1 cellular context compared by ENCODE assay signal in the genomic region with DNA sequence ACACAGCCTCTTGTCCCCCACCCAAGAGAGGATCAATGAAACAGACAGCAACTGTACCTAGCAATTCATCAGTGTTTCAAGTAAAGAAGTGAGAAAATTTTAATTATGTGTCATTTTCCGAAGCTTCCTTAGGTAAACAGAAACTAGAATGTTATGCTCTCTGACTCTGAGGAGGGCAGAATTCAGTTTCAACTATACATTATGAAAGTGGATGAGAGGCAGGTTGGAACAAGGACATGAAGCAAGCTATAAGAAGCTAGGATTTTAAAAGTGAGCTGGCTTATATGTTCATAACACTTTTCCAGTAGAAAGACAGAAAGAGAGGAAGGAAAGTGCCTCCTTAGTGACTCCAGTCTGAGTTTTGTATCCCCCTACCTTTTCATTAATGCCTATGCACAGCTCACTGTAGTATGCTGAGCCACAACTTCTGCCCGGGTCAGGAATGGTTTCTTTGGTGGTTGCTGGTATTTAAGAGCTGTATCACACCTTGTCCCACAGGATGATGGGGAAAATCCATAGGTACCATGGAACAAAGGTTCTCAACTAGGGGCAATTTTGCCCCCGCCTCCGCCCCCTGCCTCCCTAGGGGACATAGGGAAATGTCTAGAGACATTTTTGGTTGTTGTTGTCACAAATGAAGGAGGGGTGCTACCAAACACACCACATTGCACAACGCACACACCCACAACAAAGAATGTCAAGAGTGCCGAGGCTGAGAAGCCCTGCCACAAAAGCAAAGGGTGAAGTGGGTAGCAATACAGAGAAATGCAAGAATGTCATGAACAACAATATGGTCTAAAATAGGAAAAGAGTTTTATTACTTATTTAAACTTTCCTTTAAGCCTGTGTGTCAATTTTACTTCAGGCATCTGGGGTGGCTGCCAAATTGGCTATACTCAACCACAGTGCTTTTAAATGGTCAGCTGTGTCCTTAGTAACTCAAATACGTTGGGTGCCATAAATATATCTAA.
A peak's percentile ranks its signal among the peaks of the same experiment; 100 is the strongest.
TF ChIP-seq lines count a peak whose summit lies in the region.

No MANE protein-coding gene starts in this region.

TF ChIP-seq in GM12878, 131 proteins besides CTCF, POLR2A, EP300 and RAD21 (continued from another document and continues in another):
- TF ChIP-seq, protein P1, sequence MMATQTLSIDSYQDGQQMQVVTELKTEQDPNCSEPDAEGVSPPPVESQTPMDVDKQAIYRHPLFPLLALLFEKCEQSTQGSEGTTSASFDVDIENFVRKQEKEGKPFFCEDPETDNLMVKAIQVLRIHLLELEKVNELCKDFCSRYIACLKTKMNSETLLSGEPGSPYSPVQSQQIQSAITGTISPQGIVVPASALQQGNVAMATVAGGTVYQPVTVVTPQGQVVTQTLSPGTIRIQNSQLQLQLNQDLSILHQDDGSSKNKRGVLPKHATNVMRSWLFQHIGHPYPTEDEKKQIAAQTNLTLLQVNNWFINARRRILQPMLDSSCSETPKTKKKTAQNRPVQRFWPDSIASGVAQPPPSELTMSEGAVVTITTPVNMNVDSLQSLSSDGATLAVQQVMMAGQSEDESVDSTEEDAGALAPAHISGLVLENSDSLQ (IDR thresholded peaks at IDR 0.05): peak; percentile 74
- TF ChIP-seq CEBPZ (IDR thresholded peaks at IDR 0.05; ENCODE audit: low read depth, low read length): no peak
- peak; percentile 67 for TF ChIP-seq ATF2 (IDR thresholded peaks at IDR 0.05; ENCODE audit: low read length)
- no peak for TF ChIP-seq ZNF274 (IDR thresholded peaks at IDR 0.05; ENCODE audit: insufficient read depth, insufficient read length)
- TF ChIP-seq, protein P2, sequence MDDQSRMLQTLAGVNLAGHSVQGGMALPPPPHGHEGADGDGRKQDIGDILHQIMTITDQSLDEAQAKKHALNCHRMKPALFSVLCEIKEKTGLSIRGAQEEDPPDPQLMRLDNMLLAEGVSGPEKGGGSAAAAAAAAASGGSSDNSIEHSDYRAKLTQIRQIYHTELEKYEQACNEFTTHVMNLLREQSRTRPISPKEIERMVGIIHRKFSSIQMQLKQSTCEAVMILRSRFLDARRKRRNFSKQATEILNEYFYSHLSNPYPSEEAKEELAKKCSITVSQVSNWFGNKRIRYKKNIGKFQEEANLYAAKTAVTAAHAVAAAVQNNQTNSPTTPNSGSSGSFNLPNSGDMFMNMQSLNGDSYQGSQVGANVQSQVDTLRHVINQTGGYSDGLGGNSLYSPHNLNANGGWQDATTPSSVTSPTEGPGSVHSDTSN (IDR thresholded peaks at IDR 0.05; ENCODE audit: insufficient replicate concordance, low read depth, low read length): no peak
- no peak for TF ChIP-seq E2F4 (IDR thresholded peaks at IDR 0.05; ENCODE audit: low read depth, low read length)
- no peak for TF ChIP-seq SIX5 (IDR thresholded peaks at IDR 0.05; ENCODE audit: low read depth, low read length, severe bottlenecking)
- TF ChIP-seq TARDBP (IDR thresholded peaks at IDR 0.05; ENCODE audit: borderline replicate concordance): no peak
- no peak for TF ChIP-seq FOS (IDR thresholded peaks at IDR 0.05; ENCODE audit: borderline replicate concordance, extremely low read depth, insufficient read length)
- TF ChIP-seq, protein P3, sequence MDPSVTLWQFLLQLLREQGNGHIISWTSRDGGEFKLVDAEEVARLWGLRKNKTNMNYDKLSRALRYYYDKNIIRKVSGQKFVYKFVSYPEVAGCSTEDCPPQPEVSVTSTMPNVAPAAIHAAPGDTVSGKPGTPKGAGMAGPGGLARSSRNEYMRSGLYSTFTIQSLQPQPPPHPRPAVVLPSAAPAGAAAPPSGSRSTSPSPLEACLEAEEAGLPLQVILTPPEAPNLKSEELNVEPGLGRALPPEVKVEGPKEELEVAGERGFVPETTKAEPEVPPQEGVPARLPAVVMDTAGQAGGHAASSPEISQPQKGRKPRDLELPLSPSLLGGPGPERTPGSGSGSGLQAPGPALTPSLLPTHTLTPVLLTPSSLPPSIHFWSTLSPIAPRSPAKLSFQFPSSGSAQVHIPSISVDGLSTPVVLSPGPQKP (IDR thresholded peaks at IDR 0.05; ENCODE audit: low read depth, low read length): no peak
- TF ChIP-seq, protein P4, sequence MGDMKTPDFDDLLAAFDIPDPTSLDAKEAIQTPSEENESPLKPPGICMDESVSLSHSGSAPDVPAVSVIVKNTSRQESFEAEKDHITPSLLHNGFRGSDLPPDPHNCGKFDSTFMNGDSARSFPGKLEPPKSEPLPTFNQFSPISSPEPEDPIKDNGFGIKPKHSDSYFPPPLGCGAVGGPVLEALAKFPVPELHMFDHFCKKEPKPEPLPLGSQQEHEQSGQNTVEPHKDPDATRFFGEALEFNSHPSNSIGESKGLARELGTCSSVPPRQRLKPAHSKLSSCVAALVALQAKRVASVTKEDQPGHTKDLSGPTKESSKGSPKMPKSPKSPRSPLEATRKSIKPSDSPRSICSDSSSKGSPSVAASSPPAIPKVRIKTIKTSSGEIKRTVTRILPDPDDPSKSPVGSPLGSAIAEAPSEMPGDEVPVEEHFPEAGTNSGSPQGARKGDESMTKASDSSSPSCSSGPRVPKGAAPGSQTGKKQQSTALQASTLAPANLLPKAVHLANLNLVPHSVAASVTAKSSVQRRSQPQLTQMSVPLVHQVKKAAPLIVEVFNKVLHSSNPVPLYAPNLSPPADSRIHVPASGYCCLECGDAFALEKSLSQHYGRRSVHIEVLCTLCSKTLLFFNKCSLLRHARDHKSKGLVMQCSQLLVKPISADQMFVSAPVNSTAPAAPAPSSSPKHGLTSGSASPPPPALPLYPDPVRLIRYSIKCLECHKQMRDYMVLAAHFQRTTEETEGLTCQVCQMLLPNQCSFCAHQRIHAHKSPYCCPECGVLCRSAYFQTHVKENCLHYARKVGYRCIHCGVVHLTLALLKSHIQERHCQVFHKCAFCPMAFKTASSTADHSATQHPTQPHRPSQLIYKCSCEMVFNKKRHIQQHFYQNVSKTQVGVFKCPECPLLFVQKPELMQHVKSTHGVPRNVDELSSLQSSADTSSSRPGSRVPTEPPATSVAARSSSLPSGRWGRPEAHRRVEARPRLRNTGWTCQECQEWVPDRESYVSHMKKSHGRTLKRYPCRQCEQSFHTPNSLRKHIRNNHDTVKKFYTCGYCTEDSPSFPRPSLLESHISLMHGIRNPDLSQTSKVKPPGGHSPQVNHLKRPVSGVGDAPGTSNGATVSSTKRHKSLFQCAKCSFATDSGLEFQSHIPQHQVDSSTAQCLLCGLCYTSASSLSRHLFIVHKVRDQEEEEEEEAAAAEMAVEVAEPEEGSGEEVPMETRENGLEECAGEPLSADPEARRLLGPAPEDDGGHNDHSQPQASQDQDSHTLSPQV (IDR thresholded peaks at IDR 0.05): no peak
- TF ChIP-seq REST (IDR thresholded peaks at IDR 0.05; ENCODE audit: low read depth, low read length): no peak
- TF ChIP-seq, protein P5, sequence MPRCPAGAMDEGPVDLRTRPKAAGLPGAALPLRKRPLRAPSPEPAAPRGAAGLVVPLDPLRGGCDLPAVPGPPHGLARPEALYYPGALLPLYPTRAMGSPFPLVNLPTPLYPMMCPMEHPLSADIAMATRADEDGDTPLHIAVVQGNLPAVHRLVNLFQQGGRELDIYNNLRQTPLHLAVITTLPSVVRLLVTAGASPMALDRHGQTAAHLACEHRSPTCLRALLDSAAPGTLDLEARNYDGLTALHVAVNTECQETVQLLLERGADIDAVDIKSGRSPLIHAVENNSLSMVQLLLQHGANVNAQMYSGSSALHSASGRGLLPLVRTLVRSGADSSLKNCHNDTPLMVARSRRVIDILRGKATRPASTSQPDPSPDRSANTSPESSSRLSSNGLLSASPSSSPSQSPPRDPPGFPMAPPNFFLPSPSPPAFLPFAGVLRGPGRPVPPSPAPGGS (IDR thresholded peaks at IDR 0.05; ENCODE audit: borderline replicate concordance, insufficient read depth, low read depth, low read length, poor library complexity, severe bottlenecking): peak; percentile 69
- TF ChIP-seq USF2 (IDR thresholded peaks at IDR 0.05; ENCODE audit: borderline replicate concordance, low read depth, low read length): no peak
- no peak for TF ChIP-seq ZZZ3 (IDR thresholded peaks at IDR 0.05; ENCODE audit: control insufficient read depth, insufficient read length, low read depth)
- TF ChIP-seq EED (IDR thresholded peaks at IDR 0.05; ENCODE audit: low read depth): peak; percentile 80
- TF ChIP-seq, protein P6, sequence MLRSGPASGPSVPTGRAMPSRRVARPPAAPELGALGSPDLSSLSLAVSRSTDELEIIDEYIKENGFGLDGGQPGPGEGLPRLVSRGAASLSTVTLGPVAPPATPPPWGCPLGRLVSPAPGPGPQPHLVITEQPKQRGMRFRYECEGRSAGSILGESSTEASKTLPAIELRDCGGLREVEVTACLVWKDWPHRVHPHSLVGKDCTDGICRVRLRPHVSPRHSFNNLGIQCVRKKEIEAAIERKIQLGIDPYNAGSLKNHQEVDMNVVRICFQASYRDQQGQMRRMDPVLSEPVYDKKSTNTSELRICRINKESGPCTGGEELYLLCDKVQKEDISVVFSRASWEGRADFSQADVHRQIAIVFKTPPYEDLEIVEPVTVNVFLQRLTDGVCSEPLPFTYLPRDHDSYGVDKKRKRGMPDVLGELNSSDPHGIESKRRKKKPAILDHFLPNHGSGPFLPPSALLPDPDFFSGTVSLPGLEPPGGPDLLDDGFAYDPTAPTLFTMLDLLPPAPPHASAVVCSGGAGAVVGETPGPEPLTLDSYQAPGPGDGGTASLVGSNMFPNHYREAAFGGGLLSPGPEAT (IDR thresholded peaks at IDR 0.05; ENCODE audit: low read depth): peak; percentile 89
- no peak for TF ChIP-seq HDAC2 (IDR thresholded peaks at IDR 0.05)
- TF ChIP-seq TCF12 (IDR thresholded peaks at IDR 0.05; ENCODE audit: low read depth, low read length): 0 out of 2 replicates have a peak, but pooled peaks have one; percentile 17
- no peak for TF ChIP-seq RELA (IDR thresholded peaks at IDR 0.05; ENCODE audit: borderline replicate concordance, partially characterized antibody)
- TF ChIP-seq IKZF2 (IDR thresholded peaks at IDR 0.05): peak; percentile 97 to 98
- TF ChIP-seq ZNF207 (IDR thresholded peaks at IDR 0.05; ENCODE audit: borderline replicate concordance): peak; percentile 77; the same call in 1 of the 2 replicates
